ENCODE assay signal across 1 cellular context in the genomic region with DNA sequence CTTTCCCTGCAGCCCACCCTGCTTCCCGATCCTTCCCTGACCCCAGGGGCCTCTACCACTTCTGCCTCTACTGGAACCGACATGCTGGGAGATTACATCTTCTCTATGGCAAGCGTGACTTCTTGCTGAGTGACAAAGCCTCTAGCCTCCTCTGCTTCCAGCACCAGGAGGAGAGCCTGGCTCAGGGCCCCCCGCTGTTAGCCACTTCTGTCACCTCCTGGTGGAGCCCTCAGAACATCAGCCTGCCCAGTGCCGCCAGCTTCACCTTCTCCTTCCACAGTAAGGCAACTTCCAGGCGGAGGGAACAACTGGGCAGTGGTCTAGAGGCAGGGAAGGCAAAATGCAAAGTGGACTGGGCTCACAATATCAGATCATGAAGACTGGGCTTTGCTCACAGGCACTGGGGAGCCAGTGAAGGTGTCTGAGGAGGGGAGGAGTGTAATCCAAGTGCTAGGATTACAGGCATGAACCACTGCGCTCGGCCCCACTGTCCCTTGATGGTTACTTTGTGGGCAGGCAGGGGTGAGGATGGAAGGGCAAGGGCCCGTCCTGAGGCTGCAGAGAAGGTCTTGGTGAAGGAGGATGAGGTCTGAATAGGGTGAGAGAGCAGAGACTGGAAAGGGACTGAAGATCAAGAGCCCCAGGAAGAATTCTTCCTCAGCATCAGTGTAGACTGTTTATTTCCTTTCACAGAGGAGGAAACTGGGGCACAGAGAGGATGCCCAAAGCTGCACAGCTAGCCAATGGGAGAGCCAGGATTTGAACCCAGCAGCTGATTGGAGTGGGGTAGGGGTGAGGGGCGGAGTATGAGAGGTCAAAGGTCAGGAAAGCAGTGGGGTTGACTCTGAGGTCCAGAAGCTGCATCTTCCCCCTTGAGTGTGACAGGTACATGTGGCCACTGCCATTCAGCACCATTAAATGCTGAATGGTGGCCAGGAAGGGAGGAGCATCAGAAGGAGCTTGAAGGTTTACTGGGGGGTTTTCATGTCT.
TF ChIP-seq lines count a peak whose summit lies in the region.

No MANE protein-coding gene starts in this region.

TF ChIP-seq in HEK293, 187 proteins besides CTCF, POLR2A, EP300 and RAD21 (continued from another document):
- TF ChIP-seq PRDM6 (tag by site-specific recombination; IDR thresholded peaks at IDR 0.05), result no peak
- TF ChIP-seq KLF8 (tag by site-specific recombination; IDR thresholded peaks at IDR 0.05), result no peak
- TF ChIP-seq HOXC10 (CRISPR knock-in tag; IDR thresholded peaks at IDR 0.05), result no peak
- TF ChIP-seq, protein P1, sequence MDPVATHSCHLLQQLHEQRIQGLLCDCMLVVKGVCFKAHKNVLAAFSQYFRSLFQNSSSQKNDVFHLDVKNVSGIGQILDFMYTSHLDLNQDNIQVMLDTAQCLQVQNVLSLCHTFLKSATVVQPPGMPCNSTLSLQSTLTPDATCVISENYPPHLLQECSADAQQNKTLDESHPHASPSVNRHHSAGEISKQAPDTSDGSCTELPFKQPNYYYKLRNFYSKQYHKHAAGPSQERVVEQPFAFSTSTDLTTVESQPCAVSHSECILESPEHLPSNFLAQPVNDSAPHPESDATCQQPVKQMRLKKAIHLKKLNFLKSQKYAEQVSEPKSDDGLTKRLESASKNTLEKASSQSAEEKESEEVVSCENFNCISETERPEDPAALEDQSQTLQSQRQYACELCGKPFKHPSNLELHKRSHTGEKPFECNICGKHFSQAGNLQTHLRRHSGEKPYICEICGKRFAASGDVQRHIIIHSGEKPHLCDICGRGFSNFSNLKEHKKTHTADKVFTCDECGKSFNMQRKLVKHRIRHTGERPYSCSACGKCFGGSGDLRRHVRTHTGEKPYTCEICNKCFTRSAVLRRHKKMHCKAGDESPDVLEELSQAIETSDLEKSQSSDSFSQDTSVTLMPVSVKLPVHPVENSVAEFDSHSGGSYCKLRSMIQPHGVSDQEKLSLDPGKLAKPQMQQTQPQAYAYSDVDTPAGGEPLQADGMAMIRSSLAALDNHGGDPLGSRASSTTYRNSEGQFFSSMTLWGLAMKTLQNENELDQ (tag by site-specific recombination; IDR thresholded peaks at IDR 0.05; ENCODE audit: low read depth), result no peak
- no peak for TF ChIP-seq ZFP69B (tag by site-specific recombination; IDR thresholded peaks at IDR 0.05)
